ENCODE assay signal across 9 cellular contexts in genomic region chr11:71786369-71787013, GRCh38. TPM values are rescaled to one million over a fixed set of nuclear protein-coding genes. Genes with fewer than 3 reads are reported as not detected.
DNase-seq lines count a peak whose midpoint lies in the region; ATAC-seq, FAIRE-seq and TF ChIP-seq lines count a peak whose summit lies in the region.
"Not testable (repeated sequence)": the region's sequence is repeated elsewhere in the genome, so short reads cannot be mapped to it uniquely, and the experiment has no call there.
"Had no signal": no experiment of that assay in that cellular context is flagged by ENCODE, and none has a peak within 500 bp of the region (broad histone marks: within the 10 kb centered on the region; RNA-seq: fewer than 3 reads in every experiment).

No MANE protein-coding gene starts in this region.

- peak overlapping the region; percentile 84 for H2AFZ ChIP-seq in SU-DHL-6 (ENCODE audit: low read depth, low read length, severe bottlenecking)
- H2AFZ ChIP-seq in neuronal stem cell (ENCODE audit: low read length), result peak overlapping the region; percentile 100

- not testable (repeated sequence) for H3K4me1 ChIP-seq in neuronal stem cell (ENCODE audit: control insufficient read depth in 2 of 2, insufficient read depth in 1 of 2, low read depth in 1 of 2, low read length in 2 of 2)

- H3K4me2 ChIP-seq in SU-DHL-6 (ENCODE audit: low read depth, low read length, poor library complexity, severe bottlenecking) (peak overlapping the region; percentile 53), neuronal stem cell (ENCODE audit: insufficient read depth, low read length, poor library complexity, severe bottlenecking) (peak overlapping the region; percentile 66)

- H3K18ac ChIP-seq in neuronal stem cell (ENCODE audit: low read length), result not testable (repeated sequence)

- no CpG with 5 or more reads among the region's 51 CpGs for WGBS in neuronal stem cell (ENCODE audit: extremely low coverage in 2 of 2, insufficient read length in 2 of 2, insufficient replicate concordance in 1 of 2), 2 donors

- not testable (repeated sequence) for H3K79me1 ChIP-seq in neuronal stem cell (ENCODE audit: low read depth, low read length)

- not testable (repeated sequence) for H3K9me3 Mint-ChIP-seq in HFFc6; central memory CD8-positive, alpha-beta T cell

- not testable (repeated sequence) for H3K4ac ChIP-seq in neuronal stem cell (ENCODE audit: low read length)

- H3K9ac ChIP-seq in SU-DHL-6 (ENCODE audit: low read length), result peak overlapping the region; percentile 73
- not testable (repeated sequence) for H3K9ac ChIP-seq in neuronal stem cell (ENCODE audit: low read depth, low read length, poor library complexity)

- H3F3A ChIP-seq in SU-DHL-6 (ENCODE audit: insufficient read depth), result not testable (repeated sequence)

- not testable (repeated sequence) for H2AK5ac ChIP-seq in neuronal stem cell (ENCODE audit: low read depth, low read length)

- H3K9me3 ChIP-seq in MG63; SU-DHL-6 (ENCODE audit: insufficient read depth, low read length); neuronal stem cell (replicated peaks in 1 of 2; ENCODE audit: control insufficient read depth in 2 of 2, insufficient read depth in 1 of 2, low read depth in 1 of 2, low read length in 2 of 2): not testable (repeated sequence)

- not testable (repeated sequence) for TF ChIP-seq CTCF in HFFc6 (IDR thresholded peaks at IDR 0.05); SU-DHL-6 (IDR thresholded peaks at IDR 0.05; ENCODE audit: insufficient read depth, low read length, poor library complexity, severe bottlenecking)

- H3K14ac ChIP-seq in neuronal stem cell (ENCODE audit: low read length), result not testable (repeated sequence)

- H2BK120ac ChIP-seq in neuronal stem cell (ENCODE audit: low read depth, low read length), result not testable (repeated sequence)

- H2BK12ac ChIP-seq in neuronal stem cell (ENCODE audit: low read length), result not testable (repeated sequence)

- not testable (repeated sequence) for H4K8ac ChIP-seq in neuronal stem cell (ENCODE audit: low read depth, low read length)

- H3K4me3 Mint-ChIP-seq in HFFc6, result peak overlapping the region; percentile 94
- H3K4me3 Mint-ChIP-seq in central memory CD8-positive, alpha-beta T cell, result peak overlapping the region; percentile 92

- not testable (repeated sequence) for H3K36me3 ChIP-seq in MG63; SU-DHL-6 (ENCODE audit: low read length); neuronal stem cell (replicated peaks in 1 of 2; ENCODE audit: control insufficient read depth in 2 of 2, insufficient read depth in 2 of 2, low read length in 2 of 2)

- peaks cover 43% of the 10 kb centered on the region for H3K4me1 Mint-ChIP-seq in HFFc6 (ENCODE audit: low read depth)
- not testable (repeated sequence) for H3K4me1 Mint-ChIP-seq in central memory CD8-positive, alpha-beta T cell

- not testable (repeated sequence) for H4K20me1 ChIP-seq in SU-DHL-6 (ENCODE audit: low read depth, low read length)

- H3K27ac ChIP-seq in SU-DHL-6 (ENCODE audit: low read depth, low read length), result peak overlapping the region; percentile 63; the same call in 1 of the 2 replicates
- not testable (repeated sequence) for H3K27ac ChIP-seq in neuronal stem cell (replicated peaks; ENCODE audit: low read length)

- not testable (repeated sequence) for H3K9me2 ChIP-seq in SU-DHL-6 (replicated peaks; ENCODE audit: insufficient read depth, low read length)

- H3K27me3 ChIP-seq in MG63; SU-DHL-6 (ENCODE audit: low read length); neuronal stem cell (ENCODE audit: control insufficient read depth in 3 of 3, insufficient read depth in 3 of 3, low read depth in 1 of 3, low read length in 3 of 3): not testable (repeated sequence)

- H2BK15ac ChIP-seq in neuronal stem cell (ENCODE audit: low read length), result not testable (repeated sequence)

- peak overlapping the region; percentile 99 for H3K27ac Mint-ChIP-seq in HFFc6
- peak overlapping the region; percentile 96 for H3K27ac Mint-ChIP-seq in central memory CD8-positive, alpha-beta T cell (ENCODE audit: low read depth)

- H3K27me3 Mint-ChIP-seq in HFFc6 (ENCODE audit: insufficient read depth); central memory CD8-positive, alpha-beta T cell: not testable (repeated sequence)

- FAIRE-seq in urothelium cell line (lab: Jason Lieb, UNC), result not testable (repeated sequence)

- not testable (repeated sequence) for H2BK5ac ChIP-seq in neuronal stem cell (ENCODE audit: low read length)

- H3K36me3 Mint-ChIP-seq in HFFc6 (ENCODE audit: low read depth); central memory CD8-positive, alpha-beta T cell (ENCODE audit: insufficient read depth): not testable (repeated sequence)

- H4K91ac ChIP-seq in neuronal stem cell (ENCODE audit: low read depth, low read length, poor library complexity), result not testable (repeated sequence)

- not testable (repeated sequence) for ATAC-seq in central memory CD8-positive, alpha-beta T cell (replicated peaks; ENCODE audit: extremely low read depth, poor library complexity, severe bottlenecking)

- H3K4me3 ChIP-seq in MG63 (peak overlapping the region; percentile 81), SU-DHL-6 (ENCODE audit: insufficient read depth, low read length, poor library complexity, severe bottlenecking) (peak overlapping the region; percentile 52), neuronal stem cell (ENCODE audit: low read length in 2 of 2) (peak overlapping the region; percentile 78 to 81)

- not testable (repeated sequence) for H3K23ac ChIP-seq in neuronal stem cell (ENCODE audit: low read depth, low read length, poor library complexity)

- not testable (repeated sequence) for H3K79me2 ChIP-seq in SU-DHL-6 (ENCODE audit: insufficient read depth, low read length)

- DNase-seq in GM03348 (ENCODE audit: low spot score) (peak; percentile 85), hepatic stellate cell (ENCODE audit: low spot score) (peak; percentile 72), neuronal stem cell (ENCODE audit: low spot score) (peak; percentile 84), urothelium cell line (ENCODE audit: low spot score) (peak; percentile 75)
- DNase-seq in HFFc6; MG63; central memory CD8-positive, alpha-beta T cell (ENCODE audit: low spot score in 2 of 2): not testable (repeated sequence)

RNA-seq across cellular contexts. Expression of gene DEFB108B, which starts 46.5 kb away (rescaled TPM):
- not detected for total RNA-seq in HFFc6 (2021; fragmentation: NEBNext Ultra II Directional; extraction: Animal tissue kit (Norgen Biotek cat#: 25700))
- not detected in 2 replicates for total RNA-seq in MG63 (2014; rRNA removed; shearing (Covaris generic); ENCODE audit: low replicate concordance)
- not detected for polyA plus RNA-seq in neuronal stem cell (2013, experiment 1 of 2)
- polyA plus RNA-seq in neuronal stem cell (2013, experiment 2 of 2), result not detected
- total RNA-seq: cardiac septum had no signal
